In genomic region chr19:40716031-40716654, GRCh38 we compare ENCODE assay signal across 8 cellular contexts. TPM values are rescaled to one million over a fixed set of nuclear protein-coding genes. Genes with fewer than 3 reads are reported as not detected.
DNase-seq lines count a peak whose midpoint lies in the region; ATAC-seq and TF ChIP-seq lines count a peak whose summit lies in the region.

No MANE protein-coding gene starts in this region.

- intact Hi-C loops in OCI-LY7 (cut with micrococcal nuclease; ENCODE audit: unreplicated experiment): loop anchor here (1.0 to 2.0 kb wide), 2 partner anchors 61 to 83 kb away; partner anchors contain the start of gene EGLN2

- H3K9me2 ChIP-seq in OCI-LY7 (ENCODE audit: insufficient read depth, low read length): no peaks in the 10 kb centered on the region

- peaks cover 37% of the 10 kb centered on the region for H3K4me1 ChIP-seq in OCI-LY7 (ENCODE audit: insufficient read depth, low read length, poor library complexity, severe bottlenecking)
- H3K4me1 ChIP-seq in right atrium auricular region: peaks cover 0 to 64% of the 10 kb centered on the region in 2 donors
- H3K4me1 ChIP-seq in smooth muscle cell (ENCODE audit: low read depth): peaks cover 10% of the 10 kb centered on the region

- H3K9me3 ChIP-seq in OCI-LY7 (ENCODE audit: low read length) (no peaks in the 10 kb centered on the region), right atrium auricular region (no peaks in the 10 kb centered on the region), smooth muscle cell (replicated peaks; ENCODE audit: low read depth) (no peaks in the 10 kb centered on the region)

- CTCF ChIA-PET in OCI-LY7 (lab: Charles Lee; ENCODE audit: unreplicated experiment): no interaction called here

- H3K79me2 ChIP-seq in OCI-LY7 (ENCODE audit: insufficient read depth, low read depth, low read length): peaks cover 25% of the 10 kb centered on the region
- H3K79me2 ChIP-seq in smooth muscle cell (ENCODE audit: low read depth): peaks cover 39% of the 10 kb centered on the region

- H3K27me3 ChIP-seq in right atrium auricular region (no peaks in the 10 kb centered on the region), smooth muscle cell (ENCODE audit: low read depth) (no peaks in the 10 kb centered on the region)

- POLR2A ChIA-PET in OCI-LY7 (lab: Charles Lee): no interaction called here

- H3F3A ChIP-seq in smooth muscle cell (ENCODE audit: low read depth): peaks cover 16% of the 10 kb centered on the region

- peak overlapping the region; percentile 72 for H3K27ac ChIP-seq in OCI-LY7 (ENCODE audit: low read depth, low read length, poor library complexity, severe bottlenecking)
- H3K27ac ChIP-seq in right atrium auricular region: peak overlapping the region; percentile 95 to 98
- peak overlapping the region; percentile 98 for H3K27ac ChIP-seq in smooth muscle cell (ENCODE audit: low read depth)

- peak overlapping the region; percentile 70 for H3K4me3 ChIP-seq in OCI-LY7 (ENCODE audit: low read depth, low read length, poor library complexity, severe bottlenecking)
- peak overlapping the region; percentile 80 for H3K4me3 ChIP-seq in right atrium auricular region
- peak overlapping the region; percentile 78 for H3K4me3 ChIP-seq in smooth muscle cell

- ATAC-seq in GM18861 (IDR thresholded peaks at IDR 0.05; ENCODE audit: unreplicated experiment) (no peak), GM18517 (IDR thresholded peaks at IDR 0.05; ENCODE audit: unreplicated experiment) (no peak)

- DNase-seq in GM20000 (ENCODE audit: low spot score): peak; percentile 46
- DNase-seq in OCI-LY7 (ENCODE audit: low spot score): peak; percentile 46
- DNase-seq in activated naive CD4-positive, alpha-beta T cell treated with anti-CD3 and anti-CD28 coated beads, Interleukin-2, amount 50 U/mL, for 16 hours: peak; percentile 76
- DNase-seq in right atrium auricular region (ENCODE audit: low spot score): peak; percentile 75
- no peak for DNase-seq in smooth muscle cell (lab: John Stamatoyannopoulos, UW; ENCODE audit: unreplicated experiment)
- DNase-seq in mesenteric fat pad (ENCODE audit: low spot score): no peak

- 0 out of 2 replicates have a peak, but pooled peaks cover 4% of the 10 kb centered on the region for H3K36me3 ChIP-seq in OCI-LY7 (ENCODE audit: insufficient read depth, low read length)
- H3K36me3 ChIP-seq in right atrium auricular region: no peaks in the 10 kb centered on the region
- H3K36me3 ChIP-seq in smooth muscle cell (ENCODE audit: low read depth): no peaks in the 10 kb centered on the region

- H3K4me2 ChIP-seq in OCI-LY7 (ENCODE audit: low read length): peak overlapping the region; percentile 85
- peak overlapping the region; percentile 91 for H3K4me2 ChIP-seq in smooth muscle cell

- peak overlapping the region; percentile 92 for H3K9ac ChIP-seq in smooth muscle cell (ENCODE audit: low read depth)

- WGBS in smooth muscle cell (ENCODE audit: low lambda C conversion rate): under 1% methylated on average over 10 of the region's 12 CpGs

- TF ChIP-seq CTCF in GM20000 (IDR thresholded peaks at IDR 0.05; ENCODE audit: extremely low read depth, missing control alignments) (no peak), OCI-LY7 (conservative IDR thresholded peaks at IDR 0.05; ENCODE audit: low read length) (no peak), right atrium auricular region (IDR thresholded peaks at IDR 0.05) (no peak), smooth muscle cell (IDR thresholded peaks at IDR 0.05; ENCODE audit: borderline replicate concordance, insufficient read depth, poor library complexity, severe bottlenecking) (no peak)

- TSS peak; percentile 81 for BruUV-seq in OCI-LY7 (replicated peaks; lab: Mats Ljungman, UMichigan)

- peak overlapping the region; percentile 33; the same call in 1 of the 2 replicates for H2AFZ ChIP-seq in OCI-LY7 (ENCODE audit: low read length)
- no peak overlapping the region for H2AFZ ChIP-seq in smooth muscle cell (ENCODE audit: low read depth)

- no peaks in the 10 kb centered on the region for H4K20me1 ChIP-seq in OCI-LY7 (ENCODE audit: insufficient read depth, low read length)
- H4K20me1 ChIP-seq in smooth muscle cell (ENCODE audit: low read depth): peaks cover 19% of the 10 kb centered on the region

RNA-seq across cellular contexts. Expression of gene COQ8B, which starts 0.5 kb away (rescaled TPM):
- 34.9 and 39.3 TPM in 2 replicates for total RNA-seq in OCI-LY7 (2014; rRNA removed; shearing (Covaris generic))
- 32.5 and 34.6 TPM in 2 replicates for total RNA-seq in OCI-LY7 (2022)
- total RNA-seq in right atrium auricular region: 10 to 100 TPM; 23.3 to 26.6 TPM
- 17.7 and 26.0 TPM in 2 replicates for total RNA-seq in smooth muscle cell
- 20.7 and 21.2 TPM in 2 replicates for polyA plus RNA-seq in smooth muscle cell
- total RNA-seq in mesenteric fat pad: 16.8 TPM

RNA-seq across cellular contexts. Expression of gene ITPKC, which starts 0.8 kb away (rescaled TPM):
- total RNA-seq in OCI-LY7 (2014; rRNA removed; shearing (Covaris generic)): 4.0 and 6.5 TPM in 2 replicates
- total RNA-seq in OCI-LY7 (2022) (5.2 and 5.5 TPM in 2 replicates), right atrium auricular region (10 to 100 TPM; 15.2 to 15.6 TPM), smooth muscle cell (22.0 and 24.1 TPM in 2 replicates), mesenteric fat pad (53.1 TPM)
- 25.0 and 31.9 TPM in 2 replicates for polyA plus RNA-seq in smooth muscle cell

RNA-seq across cellular contexts. Expression of gene NUMBL, which starts 25.7 kb away (rescaled TPM):
- total RNA-seq in OCI-LY7 (2014; rRNA removed; shearing (Covaris generic)): 4.1 and 4.9 TPM in 2 replicates
- total RNA-seq in OCI-LY7 (2022) (7.1 and 8.9 TPM in 2 replicates), right atrium auricular region (10 to 100 TPM; 11.2 to 28.1 TPM), smooth muscle cell (30.5 and 53.6 TPM in 2 replicates), mesenteric fat pad (63.8 TPM)
- polyA plus RNA-seq in smooth muscle cell: 56.9 and 73.0 TPM in 2 replicates

RNA-seq across cellular contexts. Expression of gene ACTMAP, which starts 34.1 kb away (rescaled TPM):
- 3.3 and 5.0 TPM in 2 replicates for total RNA-seq in OCI-LY7 (2014; rRNA removed; shearing (Covaris generic))
- total RNA-seq in OCI-LY7 (2022) (52.1 and 54.8 TPM in 2 replicates), right atrium auricular region (1 to 10 TPM; 3.7 to 5.3 TPM), smooth muscle cell (2.0 and 2.9 TPM in 2 replicates), mesenteric fat pad (5.6 TPM)
- 8.6 and 8.7 TPM in 2 replicates for polyA plus RNA-seq in smooth muscle cell

RNA-seq across cellular contexts. Expression of gene SNRPA, which starts 34.9 kb away (rescaled TPM):
- total RNA-seq in OCI-LY7 (2014; rRNA removed; shearing (Covaris generic)): 315 and 328 TPM in 2 replicates
- total RNA-seq in OCI-LY7 (2022): 214 and 244 TPM in 2 replicates
- total RNA-seq in right atrium auricular region: 10 to 100 TPM; 30.7 to 32.9 TPM
- 30.3 and 39.3 TPM in 2 replicates for total RNA-seq in smooth muscle cell
- polyA plus RNA-seq in smooth muscle cell: 87.7 TPM in 2 replicates
- 41.3 TPM for total RNA-seq in mesenteric fat pad

Comparison
In these comparisons a context has a peak if more than half of its experiments do, and no peak if none do; other contexts are left out.
1. DNase-seq: peak in GM20000 (single experiment), OCI-LY7 (single experiment), activated naive CD4-positive, alpha-beta T cell treated with anti-CD3 and anti-CD28 coated beads, Interleukin-2, amount 50 U/mL, for 16 hours (single experiment) and right atrium auricular region (single experiment); none in smooth muscle cell (single experiment) and mesenteric fat pad (single experiment).
2. Peak in every context shown above with its lines, with median percentiles within 50 percentile points of each other: H3K27ac ChIP-seq and H3K4me3 ChIP-seq.